In genomic region chr11:26571861-26572654, GRCh38 we compare ENCODE assay signal across 17 cellular contexts. TPM values are rescaled to one million over a fixed set of nuclear protein-coding genes. Genes with fewer than 3 reads are reported as not detected.
DNase-seq lines count a peak whose midpoint lies in the region; ATAC-seq and TF ChIP-seq lines count a peak whose summit lies in the region.
"Had no signal": no experiment of that assay in that cellular context is flagged by ENCODE, and none has a peak within 500 bp of the region (broad histone marks: within the 10 kb centered on the region; RNA-seq: fewer than 3 reads in every experiment).

MUC15 (minus strand) TSS chr11:26572263; CDS start chr11:26567094, 5,169 bp downstream.

- H3K4me3 ChIP-seq in LNCaP clone FGC (ENCODE audit: low read depth, low read length) (no peak within 1 kb of the TSS), epithelial cell of proximal tubule (ENCODE audit: low read depth, low read length) (peak within 1 kb of the TSS; percentile 9), lower lobe of right lung (peak within 1 kb of the TSS; percentile 29)
- H3K4me3 ChIP-seq in effector memory CD4-positive, alpha-beta T cell (ENCODE audit: insufficient read depth, low read depth, low read length, poor library complexity, severe bottlenecking) = no peak within 1 kb of the TSS
- H3K4me3 ChIP-seq: ascending aorta had no signal

- H3K27ac Mint-ChIP-seq in type B pancreatic cell = peak within 1 kb of the TSS; percentile 98
- H3K27ac Mint-ChIP-seq: activated CD4-positive, alpha-beta T cell treated with anti-CD3 and anti-CD28 coated beads, Interleukin-2, amount 10 ng/mL, durations not matched to agents 7 days and 5 days; activated naive CD4-positive, alpha-beta T cell treated with anti-CD3 and anti-CD28 coated beads for 36 hours; B cell had no signal

- no peaks in the 10 kb centered on the region for H3K27me3 Mint-ChIP-seq in type B pancreatic cell
- H3K27me3 Mint-ChIP-seq: activated CD4-positive, alpha-beta T cell treated with anti-CD3 and anti-CD28 coated beads, Interleukin-2, amount 10 ng/mL, durations not matched to agents 7 days and 5 days; B cell had no signal

- H3K4me1 ChIP-seq in lower lobe of right lung = no peaks in the 10 kb centered on the region
- H3K4me1 ChIP-seq in effector memory CD4-positive, alpha-beta T cell (ENCODE audit: control insufficient read depth, insufficient read depth, low read length, poor library complexity, severe bottlenecking) = no peaks in the 10 kb centered on the region
- H3K4me1 ChIP-seq: ascending aorta had no signal

- no peaks in the 10 kb centered on the region for H3K9me3 Mint-ChIP-seq in type B pancreatic cell
- H3K9me3 Mint-ChIP-seq: activated CD4-positive, alpha-beta T cell treated with anti-CD3 and anti-CD28 coated beads, Interleukin-2, amount 10 ng/mL, durations not matched to agents 7 days and 5 days had no signal

- peaks cover 18% of the 10 kb centered on the region for H3K4me1 Mint-ChIP-seq in type B pancreatic cell (ENCODE audit: unreplicated experiment)
- H3K4me1 Mint-ChIP-seq: activated CD4-positive, alpha-beta T cell treated with anti-CD3 and anti-CD28 coated beads, Interleukin-2, amount 10 ng/mL, durations not matched to agents 7 days and 5 days; B cell had no signal

- peak within 1 kb of the TSS; percentile 77 for H3K4me3 Mint-ChIP-seq in type B pancreatic cell
- H3K4me3 Mint-ChIP-seq: activated CD4-positive, alpha-beta T cell treated with anti-CD3 and anti-CD28 coated beads, Interleukin-2, amount 10 ng/mL, durations not matched to agents 7 days and 5 days; activated naive CD4-positive, alpha-beta T cell treated with anti-CD3 and anti-CD28 coated beads for 36 hours; B cell had no signal

- intact Hi-C loops in lower lobe of right lung (cut with DNase I) = no loop called here
- intact Hi-C loops in left colon (cut with DNase I, micrococcal nuclease) = no loop called here

- H3K36me3 Mint-ChIP-seq in type B pancreatic cell = no peaks in the 10 kb centered on the region

- no peaks in the 10 kb centered on the region for H3K9me3 ChIP-seq in lower lobe of right lung
- H3K9me3 ChIP-seq in effector memory CD4-positive, alpha-beta T cell (ENCODE audit: control insufficient read depth, low read length) = no peaks in the 10 kb centered on the region
- H3K9me3 ChIP-seq: ascending aorta had no signal

- peak; percentile 77 to 85 for ATAC-seq in lower lobe of right lung
- ATAC-seq in left colon = no peak
- ATAC-seq in HG02973 (IDR thresholded peaks at IDR 0.05; ENCODE audit: unreplicated experiment) = no peak

- DNase-seq in LNCaP clone FGC (ENCODE audit: low read depth) (peak; percentile 18), epithelial cell of proximal tubule (ENCODE audit: low read depth) (no peak), lower lobe of right lung (peak; percentile 53), type B pancreatic cell (ENCODE audit: extremely low spot score, unreplicated experiment) (no peak), left colon (no peak)
- DNase-seq in effector memory CD4-positive, alpha-beta T cell = no peak
- DNase-seq: activated CD4-positive, alpha-beta T cell treated with anti-CD3 and anti-CD28 coated beads, Interleukin-2, amount 10 ng/mL, durations not matched to agents 7 days and 5 days; activated naive CD4-positive, alpha-beta T cell treated with anti-CD3 and anti-CD28 coated beads for 36 hours; GOT3; NCI-H1436; nucleus accumbens; stimulated activated CD4-positive, alpha-beta T cell treated with anti-CD3 and anti-CD28 coated beads, Interleukin-2, amount 100 ng/mL, for 48 hours had no signal

- peak within 1 kb of the TSS; percentile 75 for H3K27ac ChIP-seq in lower lobe of right lung
- no peak within 1 kb of the TSS for H3K27ac ChIP-seq in effector memory CD4-positive, alpha-beta T cell (ENCODE audit: insufficient read depth, low read length, poor library complexity, severe bottlenecking)
- H3K27ac ChIP-seq: ascending aorta, KMS-11 had no signal

- H3K36me3 ChIP-seq in lower lobe of right lung = no peaks in the 10 kb centered on the region
- H3K36me3 ChIP-seq in effector memory CD4-positive, alpha-beta T cell (ENCODE audit: control insufficient read depth, insufficient read depth, low read length) = no peaks in the 10 kb centered on the region
- H3K36me3 ChIP-seq: ascending aorta had no signal

- no peaks in the 10 kb centered on the region for H3K27me3 ChIP-seq in lower lobe of right lung (ENCODE audit: low read depth)
- no peaks in the 10 kb centered on the region for H3K27me3 ChIP-seq in effector memory CD4-positive, alpha-beta T cell (replicated peaks; ENCODE audit: control insufficient read depth, insufficient read depth, low read length, poor library complexity, severe bottlenecking)
- H3K27me3 ChIP-seq: ascending aorta had no signal

- TF ChIP-seq CTCF in LNCaP clone FGC (IDR thresholded peaks at IDR 0.05; ENCODE audit: control insufficient read depth, extremely low read depth, insufficient read depth) = no peak
- no peak for TF ChIP-seq CTCF in epithelial cell of proximal tubule (conservative IDR thresholded peaks at IDR 0.05; ENCODE audit: low read depth, low read length)
- TF ChIP-seq CTCF in lower lobe of right lung (IDR thresholded peaks at IDR 0.05) = no peak
- TF ChIP-seq CTCF in type B pancreatic cell (conservative IDR thresholded peaks at IDR 0.05) = no peak

RNA-seq across cellular contexts. Expression of gene MUC15, which starts in this region (rescaled TPM):
- not detected in 2 replicates for total RNA-seq in epithelial cell of proximal tubule
- total RNA-seq in lower lobe of right lung = 22.6 TPM
- total RNA-seq in type B pancreatic cell (ENCODE audit: low replicate concordance) = 6.9 and 19.7 TPM in 2 replicates
- total RNA-seq in left colon = not detected
- total RNA-seq: activated CD4-positive, alpha-beta T cell treated with anti-CD3 and anti-CD28 coated beads, Interleukin-2, amount 10 ng/mL, durations not matched to agents 7 days and 5 days; activated naive CD4-positive, alpha-beta T cell treated with anti-CD3 and anti-CD28 coated beads for 36 hours; ascending aorta; B cell; mononuclear cell had no signal

Comparison
In these comparisons a context has a peak if more than half of its experiments do, and no peak if none do; other contexts are left out.
1. DNase-seq: peak in LNCaP clone FGC (single experiment) and lower lobe of right lung (single experiment); none in epithelial cell of proximal tubule (single experiment), type B pancreatic cell (single experiment), effector memory CD4-positive, alpha-beta T cell (0 of 3) and left colon (0 of 2).
2. H3K4me3 ChIP-seq: peak in epithelial cell of proximal tubule (single experiment) and lower lobe of right lung (single experiment); none in LNCaP clone FGC (single experiment) and effector memory CD4-positive, alpha-beta T cell (single experiment).
3. ATAC-seq: peak in lower lobe of right lung (2 of 2); none in left colon (single experiment) and HG02973 (single experiment).